Comparison of ENCODE assay signal across 18 cellular contexts in the genomic region with DNA sequence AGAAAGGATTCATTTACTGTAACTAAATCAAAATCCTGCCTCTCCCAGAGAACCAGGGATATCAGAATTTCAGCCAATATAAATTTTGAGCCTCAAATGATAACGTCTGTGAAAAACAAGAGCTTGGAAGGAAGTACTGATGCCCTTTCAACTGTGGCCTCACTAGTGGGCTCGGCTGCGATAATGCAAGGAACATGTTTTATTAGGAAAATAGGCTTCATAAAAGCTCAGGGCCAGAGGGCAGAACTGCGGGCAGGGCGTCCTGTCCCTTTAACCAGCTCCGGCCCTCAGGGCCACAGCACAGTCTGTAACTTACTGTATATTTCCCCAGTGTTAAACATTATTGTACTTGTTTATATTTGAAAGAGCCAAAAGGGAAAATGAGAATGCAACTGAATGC.
DNase-seq lines count a peak whose midpoint lies in the region; ATAC-seq and TF ChIP-seq lines count a peak whose summit lies in the region.
"Had no signal": no experiment of that assay in that cellular context is flagged by ENCODE, and none has a peak within 500 bp of the region (broad histone marks: within the 10 kb centered on the region; RNA-seq: fewer than 3 reads in every experiment).

No MANE protein-coding gene starts in this region.

- H3K9ac ChIP-seq in NT2/D1 (ENCODE audit: insufficient read length, low read depth): peak overlapping the region; percentile 10
- H3K9ac ChIP-seq: BLaER1, GM23248 had no signal

- H3K4me1 Mint-ChIP-seq in type B pancreatic cell (ENCODE audit: unreplicated experiment): peaks cover 66% of the 10 kb centered on the region
- no peaks in the 10 kb centered on the region for H3K4me1 Mint-ChIP-seq in activated naive CD8-positive, alpha-beta T cell treated with anti-CD3 and anti-CD28 coated beads, Interleukin-2, amount 50 U/mL, for 24 hours

- TF ChIP-seq EP300 in esophagus muscularis mucosa (IDR thresholded peaks at IDR 0.05): no peak

- DNase-seq in right cardiac atrium (no peak), Right ventricle myocardium superior (no peak), NT2/D1 (ENCODE audit: low read depth, low spot score) (no peak), esophagus muscularis mucosa (ENCODE audit: extremely low spot score) (peak; percentile 19), type B pancreatic cell (ENCODE audit: extremely low spot score, unreplicated experiment) (no peak), KBM-7 (no peak)
- DNase-seq in activated naive CD8-positive, alpha-beta T cell treated with anti-CD3 and anti-CD28 coated beads, Interleukin-2, amount 50 U/mL, for 24 hours: no peak
- DNase-seq: Calu3; CD8-positive, alpha-beta T cell; DMS79 treated with DMSO at 0.1 percent for 48 hours; GF-D8; GM23248 had no signal

- TF ChIP-seq POLR2A in esophagus muscularis mucosa (IDR thresholded peaks at IDR 0.05; ENCODE audit: low read depth): no peak

- peaks cover 4% of the 10 kb centered on the region for H3K36me3 Mint-ChIP-seq in type B pancreatic cell
- peaks cover 2% of the 10 kb centered on the region for H3K36me3 Mint-ChIP-seq in activated naive CD8-positive, alpha-beta T cell treated with anti-CD3 and anti-CD28 coated beads, Interleukin-2, amount 50 U/mL, for 24 hours (ENCODE audit: low read depth)

- in situ Hi-C loops in KBM-7 (cut with MboI; ENCODE audit: low pct_unique_long_range_greater_than_20kb, low sequenced_read_pairs): no loop called here

- H3K27ac ChIP-seq in right cardiac atrium (ENCODE audit: low read length) (no peak overlapping the region), esophagus muscularis mucosa (replicated peaks in 1 of 4) (no peak overlapping the region)
- H3K27ac ChIP-seq: 22Rv1, BLaER1, GM23248 had no signal

- H3K9me3 ChIP-seq in right cardiac atrium (ENCODE audit: control insufficient read depth, low read length): no peaks in the 10 kb centered on the region
- H3K9me3 ChIP-seq in NT2/D1 (ENCODE audit: insufficient read depth, low read length): no peaks in the 10 kb centered on the region
- H3K9me3 ChIP-seq in esophagus muscularis mucosa: no peaks in the 10 kb centered on the region
- H3K9me3 ChIP-seq: A549, BLaER1, HAP-1 had no signal

- no peaks in the 10 kb centered on the region for H3K9me3 Mint-ChIP-seq in type B pancreatic cell
- H3K9me3 Mint-ChIP-seq in activated naive CD8-positive, alpha-beta T cell treated with anti-CD3 and anti-CD28 coated beads, Interleukin-2, amount 50 U/mL, for 24 hours: no peaks in the 10 kb centered on the region
- H3K9me3 Mint-ChIP-seq: CD8-positive, alpha-beta T cell had no signal

- H3K4me1 ChIP-seq in right cardiac atrium (ENCODE audit: control insufficient read depth, insufficient read depth, low read length): peaks cover 11% of the 10 kb centered on the region
- H3K4me1 ChIP-seq in NT2/D1 (ENCODE audit: insufficient read depth, insufficient read length): peaks cover 7% of the 10 kb centered on the region
- peaks cover 0 to 30% (median 12%) of the 10 kb centered on the region in 4 donors for H3K4me1 ChIP-seq in esophagus muscularis mucosa

- H3K27me3 Mint-ChIP-seq in type B pancreatic cell: no peaks in the 10 kb centered on the region
- no peaks in the 10 kb centered on the region for H3K27me3 Mint-ChIP-seq in activated naive CD8-positive, alpha-beta T cell treated with anti-CD3 and anti-CD28 coated beads, Interleukin-2, amount 50 U/mL, for 24 hours

- no peak overlapping the region for H3K4me3 Mint-ChIP-seq in type B pancreatic cell
- H3K4me3 Mint-ChIP-seq in activated naive CD8-positive, alpha-beta T cell treated with anti-CD3 and anti-CD28 coated beads, Interleukin-2, amount 50 U/mL, for 24 hours: no peak overlapping the region
- H3K4me3 Mint-ChIP-seq: CD8-positive, alpha-beta T cell had no signal

- WGBS in right cardiac atrium: 55% methylated on average over 6 of the region's 6 CpGs
- WGBS in esophagus muscularis mucosa: 79% methylated on average over 6 of the region's 6 CpGs

- H3K36me3 ChIP-seq in NT2/D1 (ENCODE audit: insufficient read depth, insufficient read length, low read length) (peaks cover 2% of the 10 kb centered on the region), esophagus muscularis mucosa (peaks cover 0 to 12% (median 0%) of the 10 kb centered on the region in 4 donors)
- H3K36me3 ChIP-seq: HAP-1 had no signal

- intact Hi-C loops in right cardiac atrium (cut with DNase I) (no loop called here), Right ventricle myocardium superior (cut with DNase I) (no loop called here), esophagus muscularis mucosa (cut with DNase I) (no loop called here)

- ATAC-seq in right cardiac atrium (peak; percentile 30 to 73), Right ventricle myocardium superior (ENCODE audit: poor library complexity) (no peak), GM21723 (IDR thresholded peaks at IDR 0.05; ENCODE audit: unreplicated experiment) (no peak)
- no peak for ATAC-seq in activated naive CD8-positive, alpha-beta T cell treated with anti-CD3 and anti-CD28 coated beads, Interleukin-2, amount 50 U/mL, for 24 hours
- ATAC-seq: A549; CD8-positive, alpha-beta T cell; GM12878 had no signal

- TF ChIP-seq CTCF in esophagus muscularis mucosa (IDR thresholded peaks at IDR 0.05): no peak
- TF ChIP-seq CTCF in type B pancreatic cell (conservative IDR thresholded peaks at IDR 0.05): no peak

- no peaks in the 10 kb centered on the region for H3K27me3 ChIP-seq in right cardiac atrium (ENCODE audit: control insufficient read depth, insufficient read depth)
- H3K27me3 ChIP-seq in NT2/D1 (ENCODE audit: insufficient read depth, insufficient read length): no peaks in the 10 kb centered on the region
- H3K27me3 ChIP-seq in esophagus muscularis mucosa: no peaks in the 10 kb centered on the region
- H3K27me3 ChIP-seq: BLaER1 had no signal

- no peak overlapping the region for H3K4me3 ChIP-seq in right cardiac atrium (ENCODE audit: low read length)
- H3K4me3 ChIP-seq in NT2/D1 (ENCODE audit: insufficient read length, low read depth): no peak overlapping the region
- no peak overlapping the region for H3K4me3 ChIP-seq in esophagus muscularis mucosa
- H3K4me3 ChIP-seq: A549, BLaER1, GM12878, GM23248, HAP-1 had no signal

- peak overlapping the region; percentile 64 for H3K27ac Mint-ChIP-seq in type B pancreatic cell
- H3K27ac Mint-ChIP-seq in activated naive CD8-positive, alpha-beta T cell treated with anti-CD3 and anti-CD28 coated beads, Interleukin-2, amount 50 U/mL, for 24 hours: no peak overlapping the region
- H3K27ac Mint-ChIP-seq: CD8-positive, alpha-beta T cell had no signal

Comparison
In these comparisons a context has a peak if more than half of its experiments do, and no peak if none do; other contexts are left out.
1. ATAC-seq: peak in right cardiac atrium (2 of 2); none in Right ventricle myocardium superior (single experiment), activated naive CD8-positive, alpha-beta T cell treated with anti-CD3 and anti-CD28 coated beads, Interleukin-2, amount 50 U/mL, for 24 hours (single experiment) and GM21723 (single experiment).